1 cellular context compared by ENCODE assay signal in genomic region chr5:153896701-153897100, GRCh38.
TF ChIP-seq lines count a peak whose summit lies in the region.

No MANE protein-coding gene starts in this region.

TF ChIP-seq in HepG2, 621 proteins besides CTCF, POLR2A, EP300 and RAD21 (continued from another document):
- TF ChIP-seq ZNF142 (CRISPR knock-in tag; IDR thresholded peaks at IDR 0.05) = no peak
- no peak for TF ChIP-seq FOXO1 (CRISPR knock-in tag; IDR thresholded peaks at IDR 0.05)
- TF ChIP-seq CBX2 (IDR thresholded peaks at IDR 0.05; ENCODE audit: low read depth, low read length) = no peak
- no peak for TF ChIP-seq CBX2 (CRISPR knock-in tag; IDR thresholded peaks at IDR 0.05; ENCODE audit: low read depth)
- no peak for TF ChIP-seq ZNF331 (CRISPR knock-in tag; IDR thresholded peaks at IDR 0.05)
- TF ChIP-seq MTERF4 (CRISPR knock-in tag; IDR thresholded peaks at IDR 0.05) = no peak
